8 cellular contexts compared by ENCODE assay signal in the genomic region with DNA sequence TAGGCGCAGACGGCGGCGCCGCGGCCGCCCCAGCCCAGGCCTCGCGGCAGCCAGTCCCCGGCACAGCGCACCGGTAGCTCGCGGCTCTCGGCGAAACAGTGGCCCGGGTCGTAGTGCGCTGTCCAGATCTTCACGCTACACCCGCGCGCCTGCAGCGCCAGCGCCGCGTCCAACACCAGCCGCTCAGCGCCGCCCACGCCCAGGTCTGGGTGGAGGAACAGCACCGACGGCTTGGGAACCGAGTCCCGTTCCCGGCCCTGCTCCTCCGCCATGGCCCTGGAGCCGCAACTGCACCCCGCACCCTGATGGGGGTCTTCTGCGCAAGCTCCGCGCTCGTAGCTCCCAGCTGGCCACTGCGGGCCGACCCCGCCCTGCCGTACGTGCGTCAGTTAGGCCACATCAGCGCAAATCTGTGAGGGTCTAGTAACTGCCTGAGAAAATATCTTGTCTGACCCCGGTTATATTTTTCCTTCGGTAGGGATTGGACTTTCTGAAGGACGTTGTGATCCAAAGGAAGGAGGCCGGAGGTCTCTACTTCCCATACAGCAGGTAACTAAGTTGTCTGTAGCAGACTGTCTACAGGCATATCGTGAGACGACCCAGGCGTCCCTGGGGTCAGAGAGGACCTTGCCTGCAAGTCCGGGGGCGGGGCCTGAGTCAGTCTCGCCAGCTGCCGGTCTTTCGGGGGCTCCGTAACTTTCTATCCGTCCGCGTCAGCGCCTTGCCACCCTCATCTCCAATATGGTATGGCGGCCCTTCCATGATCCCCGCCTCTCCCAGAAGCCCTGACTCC. TPM values are rescaled to one million over a fixed set of nuclear protein-coding genes. Genes with fewer than 3 reads are reported as not detected.
DNase-seq lines count a peak whose midpoint lies in the region; ATAC-seq and FAIRE-seq lines count a peak whose summit lies in the region.

A gene with protein sequence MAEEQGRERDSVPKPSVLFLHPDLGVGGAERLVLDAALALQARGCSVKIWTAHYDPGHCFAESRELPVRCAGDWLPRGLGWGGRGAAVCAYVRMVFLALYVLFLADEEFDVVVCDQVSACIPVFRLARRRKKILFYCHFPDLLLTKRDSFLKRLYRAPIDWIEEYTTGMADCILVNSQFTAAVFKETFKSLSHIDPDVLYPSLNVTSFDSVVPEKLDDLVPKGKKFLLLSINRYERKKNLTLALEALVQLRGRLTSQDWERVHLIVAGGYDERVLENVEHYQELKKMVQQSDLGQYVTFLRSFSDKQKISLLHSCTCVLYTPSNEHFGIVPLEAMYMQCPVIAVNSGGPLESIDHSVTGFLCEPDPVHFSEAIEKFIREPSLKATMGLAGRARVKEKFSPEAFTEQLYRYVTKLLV (minus strand): TSS at position 320 of the 793 bp plus-strand sequence. CDS start 48 bp downstream, at position 272.
A gene (plus strand): TSS at position 660 of the 793 bp plus-strand sequence. CDS start 82 bp downstream, at position 742.

- peak within 1 kb of the TSS; percentile 67 to 100 for H3K14ac ChIP-seq in mesenchymal stem cell (ENCODE audit: low read length in 2 of 2)

- H3K18ac ChIP-seq in mesenchymal stem cell (ENCODE audit: low read depth in 1 of 2, low read length in 2 of 2) = peak within 1 kb of the TSS; percentile 97 to 98

- peak within 1 kb of the TSS; percentile 96 for H3K27ac ChIP-seq in mesenchymal stem cell (ENCODE audit: low read length, poor library complexity, severe bottlenecking)

- H4K8ac ChIP-seq in mesenchymal stem cell (ENCODE audit: low read length) = peak within 1 kb of the TSS; percentile 98

- H3K36me3 ChIP-seq in endocrine pancreas (ENCODE audit: control insufficient read depth, insufficient read depth, low read length) (no peaks in the 10 kb centered on the region), mesenchymal stem cell (ENCODE audit: control insufficient read depth in 1 of 2, insufficient read depth in 2 of 2, low read depth in 1 of 2, low read length in 2 of 2) (peaks cover 12 to 53% of the 10 kb centered on the region in 2 experiments)

- peak within 1 kb of the TSS in 1 of 2 experiments; percentile 73 for H2BK12ac ChIP-seq in mesenchymal stem cell (ENCODE audit: low read length in 2 of 2)

- H3K36me3 Mint-ChIP-seq in activated CD8-positive, alpha-beta memory T cell treated with anti-CD3 and anti-CD28 coated beads, Interleukin-2, amount 10 ng/mL, durations not matched to agents 7 days and 5 days = peaks cover 35% of the 10 kb centered on the region

- WGBS in mesenchymal stem cell = under 1% methylated on average over 56 of the region's 69 CpGs

- H2BK5ac ChIP-seq in mesenchymal stem cell (ENCODE audit: low read depth, low read length, poor library complexity, severe bottlenecking) = peak within 1 kb of the TSS; percentile 100

- H2AK5ac ChIP-seq in mesenchymal stem cell (ENCODE audit: low read length, severe bottlenecking) = peak within 1 kb of the TSS; percentile 72

- H3K4me3 ChIP-seq in endocrine pancreas (ENCODE audit: control insufficient read depth, insufficient read depth, low read length) (peak within 1 kb of the TSS; percentile 92), mesenchymal stem cell (ENCODE audit: insufficient read depth in 1 of 2, low read depth in 1 of 2, low read length in 2 of 2) (peak within 1 kb of the TSS; percentile 94 to 100)

- no peaks in the 10 kb centered on the region for H3K9me3 Mint-ChIP-seq in activated CD8-positive, alpha-beta memory T cell treated with anti-CD3 and anti-CD28 coated beads, Interleukin-2, amount 10 ng/mL, durations not matched to agents 7 days and 5 days (ENCODE audit: low read depth)

- peak within 1 kb of the TSS; percentile 91 for H2BK15ac ChIP-seq in mesenchymal stem cell (ENCODE audit: low read depth, poor library complexity, severe bottlenecking)

- peak within 1 kb of the TSS; percentile 99 for H3K27ac Mint-ChIP-seq in activated CD8-positive, alpha-beta memory T cell treated with anti-CD3 and anti-CD28 coated beads, Interleukin-2, amount 10 ng/mL, durations not matched to agents 7 days and 5 days

- peak within 1 kb of the TSS; percentile 74 for H3K4me2 ChIP-seq in mesenchymal stem cell (ENCODE audit: low read length, poor library complexity, severe bottlenecking)

- peak within 1 kb of the TSS; percentile 99 for H3K9ac ChIP-seq in endocrine pancreas (ENCODE audit: control insufficient read depth, insufficient read depth, low read length)
- H3K9ac ChIP-seq in mesenchymal stem cell (ENCODE audit: low read length) = peak within 1 kb of the TSS; percentile 99

- CTCF ChIA-PET in activated CD8-positive, alpha-beta memory T cell treated with anti-CD3 and anti-CD28 coated beads, Interleukin-2, amount 10 ng/mL, durations not matched to agents 7 days and 5 days (lab: Charles Lee) = interaction anchor here (0.8 to 5.4 kb wide), 14 partner anchors 8 to 223 kb away, joined by 3 to 35 read pairs (median 4); no protein-coding TSS in a partner anchor

- peak within 1 kb of the TSS; percentile 88 for H4K91ac ChIP-seq in mesenchymal stem cell (ENCODE audit: low read length)

- peak within 1 kb of the TSS; percentile 99 for H2AFZ ChIP-seq in mesenchymal stem cell (ENCODE audit: low read depth, low read length)

- peak within 1 kb of the TSS; percentile 83 to 97 for H3K4ac ChIP-seq in mesenchymal stem cell (ENCODE audit: low read depth in 1 of 2, low read length in 2 of 2)

- H3K4me3 Mint-ChIP-seq in activated CD8-positive, alpha-beta memory T cell treated with anti-CD3 and anti-CD28 coated beads, Interleukin-2, amount 10 ng/mL, durations not matched to agents 7 days and 5 days = peak within 1 kb of the TSS; percentile 99

- H3K4me1 ChIP-seq in endocrine pancreas (ENCODE audit: control insufficient read depth, insufficient read depth, low read length) = peaks cover 19% of the 10 kb centered on the region
- peaks cover 4% of the 10 kb centered on the region for H3K4me1 ChIP-seq in mesenchymal stem cell (ENCODE audit: control insufficient read depth, insufficient read depth, low read depth, low read length)

- H3K79me1 ChIP-seq in mesenchymal stem cell (replicated peaks; ENCODE audit: low read length, poor library complexity, severe bottlenecking) = peaks cover 14% of the 10 kb centered on the region

- peak within 1 kb of the TSS; percentile 72 to 100 for H3K23ac ChIP-seq in mesenchymal stem cell (ENCODE audit: low read length in 2 of 2)

- ATAC-seq in GM21367 (IDR thresholded peaks at IDR 0.05; ENCODE audit: unreplicated experiment) = peak; percentile 90
- peak; percentile 92 for ATAC-seq in activated CD8-positive, alpha-beta memory T cell treated with anti-CD3 and anti-CD28 coated beads, Interleukin-2, amount 10 ng/mL, durations not matched to agents 7 days and 5 days

- peak within 1 kb of the TSS; percentile 90 for H2BK120ac ChIP-seq in mesenchymal stem cell (ENCODE audit: low read depth, low read length)

- H3K27me3 ChIP-seq in endocrine pancreas (ENCODE audit: control insufficient read depth, insufficient read depth, low read length) = no peaks in the 10 kb centered on the region
- H3K27me3 ChIP-seq in mesenchymal stem cell (ENCODE audit: control insufficient read depth in 1 of 2, insufficient read depth in 1 of 2, low read length in 2 of 2) = no peaks in the 10 kb centered on the region

- peaks cover 52% of the 10 kb centered on the region for H3K4me1 Mint-ChIP-seq in activated CD8-positive, alpha-beta memory T cell treated with anti-CD3 and anti-CD28 coated beads, Interleukin-2, amount 10 ng/mL, durations not matched to agents 7 days and 5 days

- DNase-seq in COLO829 (ENCODE audit: low spot score) = peak; percentile 90
- peak; percentile 89 for DNase-seq in HTR-8/SVneo (ENCODE audit: insufficient read length, low spot score)
- DNase-seq in NOMO-1 treated with dmso at 0.1 percent for 144 hours (lab: John Stamatoyannopoulos, UW; ENCODE audit: unreplicated experiment) = peak; percentile 87
- DNase-seq in activated CD8-positive, alpha-beta memory T cell treated with anti-CD3 and anti-CD28 coated beads, Interleukin-2, amount 10 ng/mL, durations not matched to agents 7 days and 5 days = peak; percentile 96
- DNase-seq in mesenchymal stem cell = peak; percentile 97
- DNase-seq in stimulated activated CD8-positive, alpha-beta memory T cell treated with anti-CD3 and anti-CD28 coated beads, Interleukin-12 subunit alpha, Interleukin-12 subunit beta, amount 100 ng/mL, for 4 hours (ENCODE audit: low read depth) = peak; percentile 86

- no peaks in the 10 kb centered on the region for H3K27me3 Mint-ChIP-seq in activated CD8-positive, alpha-beta memory T cell treated with anti-CD3 and anti-CD28 coated beads, Interleukin-2, amount 10 ng/mL, durations not matched to agents 7 days and 5 days

- FAIRE-seq in HTR-8/SVneo (lab: Jason Lieb, UNC) = peak; percentile 44

- H3K9me3 ChIP-seq in endocrine pancreas (ENCODE audit: control insufficient read depth, low read length) (no peaks in the 10 kb centered on the region), mesenchymal stem cell (ENCODE audit: control insufficient read depth, low read length) (no peaks in the 10 kb centered on the region)

RNA-seq across cellular contexts. Expression of the first gene that starts in this region (rescaled TPM):
- total RNA-seq in activated CD8-positive, alpha-beta memory T cell treated with anti-CD3 and anti-CD28 coated beads, Interleukin-2, amount 10 ng/mL, durations not matched to agents 7 days and 5 days = 10 to 100 TPM; 20.2 to 35.4 TPM
- polyA plus RNA-seq in mesenchymal stem cell (2013, experiment 1 of 2) = 42.9 TPM
- polyA plus RNA-seq in mesenchymal stem cell (2013, experiment 2 of 2) = 44.0 TPM

RNA-seq across cellular contexts. Expression of the second gene that starts in this region (rescaled TPM):
- 100 to 1,000 TPM; 101 to 154 TPM for total RNA-seq in activated CD8-positive, alpha-beta memory T cell treated with anti-CD3 and anti-CD28 coated beads, Interleukin-2, amount 10 ng/mL, durations not matched to agents 7 days and 5 days
- 670 TPM for polyA plus RNA-seq in mesenchymal stem cell (2013, experiment 1 of 2)
- 669 TPM for polyA plus RNA-seq in mesenchymal stem cell (2013, experiment 2 of 2)

Comparison
In these comparisons a context has a peak if more than half of its experiments do, and no peak if none do; other contexts are left out.
1. Peak in every context shown above with its lines: DNase-seq, ATAC-seq, H3K4me3 ChIP-seq and H3K27ac ChIP-seq.